In the genomic region with DNA sequence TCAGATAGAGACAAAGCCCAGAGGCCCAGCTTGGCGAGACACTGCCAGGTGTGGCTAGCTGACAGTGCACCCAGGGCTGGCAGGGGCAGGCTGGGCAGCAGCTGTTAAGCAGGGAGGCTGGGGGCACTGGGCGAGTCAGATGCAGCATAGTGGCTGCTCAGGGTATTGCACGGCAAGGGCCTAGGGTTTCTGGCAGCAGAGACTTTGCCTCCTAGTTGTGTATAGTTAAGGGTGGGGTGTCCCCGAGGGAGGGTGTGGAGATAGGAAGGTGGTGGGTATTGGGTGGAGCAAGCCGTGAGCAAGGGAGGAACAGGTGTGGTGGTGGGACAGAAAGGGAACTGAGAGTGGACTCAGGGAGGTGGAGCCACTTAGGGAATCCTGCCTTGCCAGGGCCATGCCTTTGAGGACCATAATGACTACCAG, we compare ENCODE assay signal across 9 cellular contexts.
DNase-seq lines count a peak whose midpoint lies in the region; ATAC-seq and TF ChIP-seq lines count a peak whose summit lies in the region.
"Had no signal": no experiment of that assay in that cellular context is flagged by ENCODE, and none has a peak within 500 bp of the region (broad histone marks: within the 10 kb centered on the region; RNA-seq: fewer than 3 reads in every experiment).

No MANE protein-coding gene starts in this region.

- H3K4me2 ChIP-seq in DND-41 (ENCODE audit: insufficient read depth, low read length) (peak overlapping the region; percentile 63), GM23338 (no peak overlapping the region)

- peak; percentile 11; the same call in 1 of the 3 replicates for ATAC-seq in DND-41 (ENCODE audit: insufficient read depth, low read depth)
- ATAC-seq in GM23338: peak; percentile 76
- ATAC-seq in HG02763 (IDR thresholded peaks at IDR 0.05; ENCODE audit: unreplicated experiment): no peak
- ATAC-seq in GM18520 (IDR thresholded peaks at IDR 0.05; ENCODE audit: unreplicated experiment): no peak
- no peak for ATAC-seq in GM21619 (IDR thresholded peaks at IDR 0.05; ENCODE audit: unreplicated experiment)
- no peak for ATAC-seq in GM18870 (IDR thresholded peaks at IDR 0.05; ENCODE audit: unreplicated experiment)

- no peaks in the 10 kb centered on the region for H3K36me3 ChIP-seq in DND-41 (ENCODE audit: insufficient read depth, low read length)
- H3K36me3 ChIP-seq in GM23338 (ENCODE audit: insufficient read depth): no peaks in the 10 kb centered on the region
- H3K36me3 ChIP-seq in mucosa of rectum (ENCODE audit: control insufficient read depth in 2 of 2, insufficient read depth in 2 of 2, low read length in 2 of 2): peaks cover 9 to 11% of the 10 kb centered on the region in 2 donors

- H3K9me3 ChIP-seq in DND-41 (ENCODE audit: insufficient read depth, low read length, severe bottlenecking) (no peaks in the 10 kb centered on the region), mucosa of rectum (ENCODE audit: control insufficient read depth in 2 of 2, low read length in 2 of 2) (no peaks in the 10 kb centered on the region)

- H3K4me1 ChIP-seq in DND-41 (ENCODE audit: insufficient read depth, low read length) (peaks cover 86% of the 10 kb centered on the region), GM23338 (ENCODE audit: insufficient read depth) (peaks cover 22% of the 10 kb centered on the region), mucosa of rectum (ENCODE audit: control insufficient read depth in 2 of 2, insufficient read depth in 2 of 2, low read length in 2 of 2) (peaks cover 39 to 47% of the 10 kb centered on the region in 2 donors)

- peak overlapping the region; percentile 62 for H3K9ac ChIP-seq in DND-41 (ENCODE audit: low read depth, low read length)
- H3K9ac ChIP-seq in mucosa of rectum (ENCODE audit: low read depth in 1 of 2, low read length in 2 of 2): peak overlapping the region in 1 of 2 donors; percentile 62

- H3K4me1 Mint-ChIP-seq in GM23338: peaks cover 36% of the 10 kb centered on the region

- no peak overlapping the region for H3K4me3 Mint-ChIP-seq in GM23338

- H3K79me2 ChIP-seq in DND-41 (ENCODE audit: insufficient read depth, low read length) (peaks cover 43% of the 10 kb centered on the region), GM23338 (replicated peaks; ENCODE audit: insufficient read depth) (no peaks in the 10 kb centered on the region)

- peak overlapping the region; percentile 9; the same call in 1 of the 2 replicates for H2AFZ ChIP-seq in DND-41 (ENCODE audit: low read depth, low read length)
- H2AFZ ChIP-seq in GM23338: no peak overlapping the region; the same call in 1 of the 2 replicates

- no peaks in the 10 kb centered on the region for H3K9me2 ChIP-seq in GM23338 (ENCODE audit: insufficient read depth)

- H4K20me1 ChIP-seq in DND-41 (ENCODE audit: insufficient read depth, low read length): no peaks in the 10 kb centered on the region
- no peaks in the 10 kb centered on the region for H4K20me1 ChIP-seq in GM23338 (replicated peaks; ENCODE audit: insufficient read depth)

- peak overlapping the region in 1 of 2 experiments; percentile 48; a peak in 2 of 4 replicates for H3K4me3 ChIP-seq in DND-41 (ENCODE audit: low read depth in 1 of 2, low read length in 2 of 2)
- no peak overlapping the region for H3K4me3 ChIP-seq in GM23338
- no peak overlapping the region for H3K4me3 ChIP-seq in mucosa of rectum (ENCODE audit: low read length in 2 of 2)

- DNase-seq in DND-41 (peak; percentile 76), GM23338 (ENCODE audit: low spot score) (peak; percentile 68), UCSD-AML1 (lab: John Stamatoyannopoulos, UW; ENCODE audit: unreplicated experiment) (peak; percentile 25)

- H3K27ac Mint-ChIP-seq in GM23338: no peak overlapping the region

- H3K27ac ChIP-seq in DND-41 (ENCODE audit: low read length) (peak overlapping the region; percentile 98), GM23338 (ENCODE audit: low read depth) (no peak overlapping the region), mucosa of rectum (ENCODE audit: low read depth in 2 of 2, low read length in 2 of 2) (peak overlapping the region; percentile 59 to 72)

- H3K9me3 Mint-ChIP-seq in GM23338: no peaks in the 10 kb centered on the region
- H3K9me3 Mint-ChIP-seq: brain had no signal

- TF ChIP-seq CTCF in DND-41 (IDR thresholded peaks at IDR 0.05; ENCODE audit: borderline replicate concordance, extremely low read depth, low read length, poor library complexity, severe bottlenecking) (peak; percentile 84), GM23338 (conservative IDR thresholded peaks at IDR 0.05; ENCODE audit: low read depth in 2 of 2) (peak; percentile 52 to 57)

- H3K27me3 ChIP-seq in DND-41 (ENCODE audit: insufficient read depth, low read length, poor library complexity): no peaks in the 10 kb centered on the region
- H3K27me3 ChIP-seq in GM23338 (ENCODE audit: insufficient read depth): no peaks in the 10 kb centered on the region
- no peaks in the 10 kb centered on the region for H3K27me3 ChIP-seq in mucosa of rectum (ENCODE audit: control insufficient read depth in 2 of 2, insufficient read depth in 2 of 2, low read length in 2 of 2)

- H3K27me3 Mint-ChIP-seq in GM23338 (ENCODE audit: insufficient read depth, low read depth, poor library complexity): peaks cover 3% of the 10 kb centered on the region
- H3K27me3 Mint-ChIP-seq: brain had no signal

- H3F3A ChIP-seq in GM23338 (replicated peaks; ENCODE audit: low read depth): no peaks in the 10 kb centered on the region

- no peaks in the 10 kb centered on the region for H3K36me3 Mint-ChIP-seq in GM23338 (ENCODE audit: low read depth)

TF ChIP-seq in GM23338, 12 proteins besides CTCF, POLR2A, EP300 and RAD21:
- TF ChIP-seq, protein P1, sequence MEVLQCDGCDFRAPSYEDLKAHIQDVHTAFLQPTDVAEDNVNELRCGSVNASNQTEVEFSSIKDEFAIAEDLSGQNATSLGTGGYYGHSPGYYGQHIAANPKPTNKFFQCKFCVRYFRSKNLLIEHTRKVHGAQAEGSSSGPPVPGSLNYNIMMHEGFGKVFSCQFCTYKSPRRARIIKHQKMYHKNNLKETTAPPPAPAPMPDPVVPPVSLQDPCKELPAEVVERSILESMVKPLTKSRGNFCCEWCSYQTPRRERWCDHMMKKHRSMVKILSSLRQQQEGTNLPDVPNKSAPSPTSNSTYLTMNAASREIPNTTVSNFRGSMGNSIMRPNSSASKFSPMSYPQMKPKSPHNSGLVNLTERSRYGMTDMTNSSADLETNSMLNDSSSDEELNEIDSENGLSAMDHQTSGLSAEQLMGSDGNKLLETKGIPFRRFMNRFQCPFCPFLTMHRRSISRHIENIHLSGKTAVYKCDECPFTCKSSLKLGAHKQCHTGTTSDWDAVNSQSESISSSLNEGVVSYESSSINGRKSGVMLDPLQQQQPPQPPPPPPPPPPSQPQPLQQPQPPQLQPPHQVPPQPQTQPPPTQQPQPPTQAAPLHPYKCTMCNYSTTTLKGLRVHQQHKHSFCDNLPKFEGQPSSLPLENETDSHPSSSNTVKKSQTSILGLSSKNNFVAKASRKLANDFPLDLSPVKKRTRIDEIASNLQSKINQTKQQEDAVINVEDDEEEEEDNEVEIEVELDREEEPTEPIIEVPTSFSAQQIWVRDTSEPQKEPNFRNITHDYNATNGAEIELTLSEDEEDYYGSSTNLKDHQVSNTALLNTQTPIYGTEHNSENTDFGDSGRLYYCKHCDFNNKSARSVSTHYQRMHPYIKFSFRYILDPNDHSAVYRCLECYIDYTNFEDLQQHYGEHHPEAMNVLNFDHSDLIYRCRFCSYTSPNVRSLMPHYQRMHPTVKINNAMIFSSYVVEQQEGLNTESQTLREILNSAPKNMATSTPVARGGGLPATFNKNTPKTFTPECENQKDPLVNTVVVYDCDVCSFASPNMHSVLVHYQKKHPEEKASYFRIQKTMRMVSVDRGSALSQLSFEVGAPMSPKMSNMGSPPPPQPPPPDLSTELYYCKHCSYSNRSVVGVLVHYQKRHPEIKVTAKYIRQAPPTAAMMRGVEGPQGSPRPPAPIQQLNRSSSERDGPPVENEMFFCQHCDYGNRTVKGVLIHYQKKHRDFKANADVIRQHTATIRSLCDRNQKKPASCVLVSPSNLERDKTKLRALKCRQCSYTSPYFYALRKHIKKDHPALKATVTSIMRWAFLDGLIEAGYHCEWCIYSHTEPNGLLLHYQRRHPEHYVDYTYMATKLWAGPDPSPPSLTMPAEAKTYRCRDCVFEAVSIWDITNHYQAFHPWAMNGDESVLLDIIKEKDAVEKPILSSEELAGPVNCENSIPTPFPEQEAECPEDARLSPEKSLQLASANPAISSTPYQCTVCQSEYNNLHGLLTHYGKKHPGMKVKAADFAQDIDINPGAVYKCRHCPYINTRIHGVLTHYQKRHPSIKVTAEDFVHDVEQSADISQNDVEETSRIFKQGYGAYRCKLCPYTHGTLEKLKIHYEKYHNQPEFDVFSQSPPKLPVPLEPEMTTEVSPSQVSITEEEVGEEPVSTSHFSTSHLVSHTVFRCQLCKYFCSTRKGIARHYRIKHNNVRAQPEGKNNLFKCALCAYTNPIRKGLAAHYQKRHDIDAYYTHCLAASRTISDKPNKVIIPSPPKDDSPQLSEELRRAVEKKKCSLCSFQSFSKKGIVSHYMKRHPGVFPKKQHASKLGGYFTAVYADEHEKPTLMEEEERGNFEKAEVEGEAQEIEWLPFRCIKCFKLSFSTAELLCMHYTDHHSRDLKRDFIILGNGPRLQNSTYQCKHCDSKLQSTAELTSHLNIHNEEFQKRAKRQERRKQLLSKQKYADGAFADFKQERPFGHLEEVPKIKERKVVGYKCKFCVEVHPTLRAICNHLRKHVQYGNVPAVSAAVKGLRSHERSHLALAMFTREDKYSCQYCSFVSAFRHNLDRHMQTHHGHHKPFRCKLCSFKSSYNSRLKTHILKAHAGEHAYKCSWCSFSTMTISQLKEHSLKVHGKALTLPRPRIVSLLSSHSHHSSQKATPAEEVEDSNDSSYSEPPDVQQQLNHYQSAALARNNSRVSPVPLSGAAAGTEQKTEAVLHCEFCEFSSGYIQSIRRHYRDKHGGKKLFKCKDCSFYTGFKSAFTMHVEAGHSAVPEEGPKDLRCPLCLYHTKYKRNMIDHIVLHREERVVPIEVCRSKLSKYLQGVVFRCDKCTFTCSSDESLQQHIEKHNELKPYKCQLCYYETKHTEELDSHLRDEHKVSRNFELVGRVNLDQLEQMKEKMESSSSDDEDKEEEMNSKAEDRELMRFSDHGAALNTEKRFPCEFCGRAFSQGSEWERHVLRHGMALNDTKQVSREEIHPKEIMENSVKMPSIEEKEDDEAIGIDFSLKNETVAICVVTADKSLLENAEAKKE (CRISPR knock-in tag; IDR thresholded peaks at IDR 0.05): no peak
TF ChIP-seq in GM23338: peak in this region for 0.

Comparison
In these comparisons a context has a peak if more than half of its experiments do, and no peak if none do; other contexts are left out.
1. ATAC-seq: peak in DND-41 (single experiment) and GM23338 (single experiment); none in HG02763 (single experiment), GM18520 (single experiment), GM21619 (single experiment) and GM18870 (single experiment).
2. DNase-seq: peak in every context shown above with its lines; median percentile 76 in DND-41; 68 in GM23338; 25 in UCSD-AML1.